11 cellular contexts compared by ENCODE assay signal in genomic region chr11:108559340-108559739, GRCh38. TPM values are rescaled to one million over a fixed set of nuclear protein-coding genes. Genes with fewer than 3 reads are reported as not detected.
DNase-seq lines count a peak whose midpoint lies in the region; ATAC-seq, FAIRE-seq and TF ChIP-seq lines count a peak whose summit lies in the region.
"Had no signal": no experiment of that assay in that cellular context is flagged by ENCODE, and none has a peak within 500 bp of the region (broad histone marks: within the 10 kb centered on the region; RNA-seq: fewer than 3 reads in every experiment).

No MANE protein-coding gene starts in this region.

- H2BK15ac ChIP-seq in mesenchymal stem cell (ENCODE audit: low read depth, poor library complexity, severe bottlenecking): no peak overlapping the region

- H4K91ac ChIP-seq in mesenchymal stem cell (ENCODE audit: low read length): no peak overlapping the region

- H4K8ac ChIP-seq in mesenchymal stem cell (ENCODE audit: low read length): no peak overlapping the region

- no peaks in the 10 kb centered on the region for H3K79me1 ChIP-seq in mesenchymal stem cell (replicated peaks; ENCODE audit: low read length, poor library complexity, severe bottlenecking)

- intact Hi-C loops in CD4-positive, alpha-beta T cell (cut with DNase I, micrococcal nuclease): loop anchor here in 1 of 2 experiments (1.0 kb wide), 1 partner anchor 34 kb away; the partner anchor contains the start of gene EXPH5
- intact Hi-C loops in OCI-LY7 (cut with micrococcal nuclease; ENCODE audit: unreplicated experiment): no loop called here
- intact Hi-C loops in colonic mucosa (cut with DNase I): no loop called here

- no peak overlapping the region for H3K23ac ChIP-seq in mesenchymal stem cell (ENCODE audit: low read length in 2 of 2)

- H3K79me2 ChIP-seq in OCI-LY7 (ENCODE audit: insufficient read depth, low read depth, low read length): no peaks in the 10 kb centered on the region

- H3K9ac ChIP-seq in mesenchymal stem cell (ENCODE audit: low read length) (no peak overlapping the region), colonic mucosa (ENCODE audit: low read depth in 2 of 2, low read length in 2 of 2) (no peak overlapping the region)

- no peak overlapping the region for H3K4me2 ChIP-seq in mesenchymal stem cell (ENCODE audit: low read length, poor library complexity, severe bottlenecking)
- no peak overlapping the region for H3K4me2 ChIP-seq in OCI-LY7 (ENCODE audit: low read length)

- H3K4me3 Mint-ChIP-seq in CD4-positive, alpha-beta T cell: no peak overlapping the region

- H3K27me3 Mint-ChIP-seq in CD4-positive, alpha-beta T cell: no peaks in the 10 kb centered on the region

- no peak overlapping the region for H2BK5ac ChIP-seq in mesenchymal stem cell (ENCODE audit: low read depth, low read length, poor library complexity, severe bottlenecking)

- H2BK120ac ChIP-seq in mesenchymal stem cell (ENCODE audit: low read depth, low read length): no peak overlapping the region

- peak overlapping the region; percentile 2 for H3K27ac Mint-ChIP-seq in CD4-positive, alpha-beta T cell

- H3K9me2 ChIP-seq in OCI-LY7 (ENCODE audit: insufficient read depth, low read length): no peaks in the 10 kb centered on the region

- H3K4me1 ChIP-seq in mesenchymal stem cell (ENCODE audit: control insufficient read depth, insufficient read depth, low read depth, low read length): peaks cover 13% of the 10 kb centered on the region
- H3K4me1 ChIP-seq in OCI-LY7 (ENCODE audit: insufficient read depth, low read length, poor library complexity, severe bottlenecking): no peaks in the 10 kb centered on the region
- H3K4me1 ChIP-seq in colonic mucosa: no peaks in the 10 kb centered on the region
- H3K4me1 ChIP-seq: body of pancreas had no signal

- H2AFZ ChIP-seq in mesenchymal stem cell (ENCODE audit: low read depth, low read length) (no peak overlapping the region), OCI-LY7 (ENCODE audit: low read length) (no peak overlapping the region)

- POLR2A ChIA-PET in CD4-positive, alpha-beta T cell (lab: Charles Lee): no interaction called here
- POLR2A ChIA-PET in OCI-LY7 (lab: Charles Lee): no interaction called here

- H3K4me3 ChIP-seq in astrocyte of the spinal cord (ENCODE audit: low read depth, low read length) (no peak overlapping the region), mesenchymal stem cell (ENCODE audit: insufficient read depth in 1 of 2, low read depth in 1 of 2, low read length in 2 of 2) (no peak overlapping the region), OCI-LY7 (ENCODE audit: low read depth, low read length, poor library complexity, severe bottlenecking) (no peak overlapping the region), colonic mucosa (no peak overlapping the region)
- H3K4me3 ChIP-seq: body of pancreas had no signal

- no peak for TF ChIP-seq CTCF in CD4-positive, alpha-beta T cell (IDR thresholded peaks at IDR 0.05)
- no peak for TF ChIP-seq CTCF in astrocyte of the spinal cord (IDR thresholded peaks at IDR 0.05; ENCODE audit: low read depth, low read length)
- TF ChIP-seq CTCF in OCI-LY7 (conservative IDR thresholded peaks at IDR 0.05; ENCODE audit: low read length): no peak
- TF ChIP-seq CTCF in colonic mucosa (IDR thresholded peaks at IDR 0.05): no peak

- no peaks in the 10 kb centered on the region for H3K9me3 ChIP-seq in CD4-positive, alpha-beta T cell (ENCODE audit: control insufficient read depth, low read length)
- H3K9me3 ChIP-seq in mesenchymal stem cell (ENCODE audit: control insufficient read depth, low read length) (no peaks in the 10 kb centered on the region), OCI-LY7 (ENCODE audit: low read length) (no peaks in the 10 kb centered on the region), colonic mucosa (no peaks in the 10 kb centered on the region)
- H3K9me3 ChIP-seq: body of pancreas had no signal

- no peaks in the 10 kb centered on the region for H3K36me3 Mint-ChIP-seq in CD4-positive, alpha-beta T cell (ENCODE audit: low read depth)

- no peak for DNase-seq in CD4-positive, alpha-beta T cell
- DNase-seq in HTR-8/SVneo (ENCODE audit: insufficient read length, low spot score) (peak; percentile 29), astrocyte of the spinal cord (ENCODE audit: low read depth, low spot score) (peak; percentile 82), mesenchymal stem cell (peak; percentile 16), NCI-H187 (lab: John Stamatoyannopoulos, UW) (no peak), OCI-LY7 (ENCODE audit: low spot score) (no peak), colonic mucosa (no peak)
- DNase-seq: body of pancreas, NCI-H748 treated with DMSO at 0.1 percent for 48 hours, SIG-M5 had no signal

- FAIRE-seq in HTR-8/SVneo (lab: Jason Lieb, UNC): no peak

- H2BK12ac ChIP-seq in mesenchymal stem cell (ENCODE audit: low read length in 2 of 2): no peak overlapping the region

- H3K36me3 ChIP-seq in mesenchymal stem cell (ENCODE audit: control insufficient read depth in 1 of 2, insufficient read depth in 2 of 2, low read depth in 1 of 2, low read length in 2 of 2): no peaks in the 10 kb centered on the region
- no peaks in the 10 kb centered on the region for H3K36me3 ChIP-seq in OCI-LY7 (ENCODE audit: insufficient read depth, low read length)
- H3K36me3 ChIP-seq in colonic mucosa: no peaks in the 10 kb centered on the region

- no peaks in the 10 kb centered on the region for H4K20me1 ChIP-seq in OCI-LY7 (ENCODE audit: insufficient read depth, low read length)

- H3K18ac ChIP-seq in mesenchymal stem cell (ENCODE audit: low read depth in 1 of 2, low read length in 2 of 2): no peak overlapping the region

- in situ Hi-C loops in astrocyte of the spinal cord (cut with HindIII; ENCODE audit: low sequenced_read_pairs): no loop called here

- no peak overlapping the region for H3K4ac ChIP-seq in mesenchymal stem cell (ENCODE audit: low read depth in 1 of 2, low read length in 2 of 2)

- no peaks in the 10 kb centered on the region for H3K27me3 ChIP-seq in CD4-positive, alpha-beta T cell (ENCODE audit: control insufficient read depth, insufficient read depth, low read length)
- H3K27me3 ChIP-seq in mesenchymal stem cell (ENCODE audit: control insufficient read depth in 1 of 2, insufficient read depth in 1 of 2, low read length in 2 of 2) (no peaks in the 10 kb centered on the region), colonic mucosa (no peaks in the 10 kb centered on the region)
- H3K27me3 ChIP-seq: body of pancreas had no signal

- BruUV-seq in OCI-LY7 (replicated peaks; lab: Mats Ljungman, UMichigan): no TSS peak

- 90% methylated on average over 1 of the region's 2 CpGs for WGBS in mesenchymal stem cell

- no peak overlapping the region for H2AK5ac ChIP-seq in mesenchymal stem cell (ENCODE audit: low read length, severe bottlenecking)

- no peak overlapping the region for H3K14ac ChIP-seq in mesenchymal stem cell (ENCODE audit: low read length in 2 of 2)

- CTCF ChIA-PET in CD4-positive, alpha-beta T cell (lab: Charles Lee): no interaction called here
- CTCF ChIA-PET in OCI-LY7 (lab: Charles Lee; ENCODE audit: unreplicated experiment): no interaction called here

- ATAC-seq in CD4-positive, alpha-beta T cell (ENCODE audit: poor library complexity): peak; percentile 85
- no peak for ATAC-seq in GM21381 (IDR thresholded peaks at IDR 0.05; ENCODE audit: unreplicated experiment)
- ATAC-seq: body of pancreas had no signal

- peaks cover 24% of the 10 kb centered on the region for H3K4me1 Mint-ChIP-seq in CD4-positive, alpha-beta T cell (ENCODE audit: low read depth)

- H3K27ac ChIP-seq in CD4-positive, alpha-beta T cell (ENCODE audit: low read depth, low read length): no peak overlapping the region
- H3K27ac ChIP-seq in mesenchymal stem cell (ENCODE audit: low read length, poor library complexity, severe bottlenecking): peak overlapping the region; percentile 58
- H3K27ac ChIP-seq in OCI-LY7 (ENCODE audit: low read depth, low read length, poor library complexity, severe bottlenecking): no peak overlapping the region
- no peak overlapping the region for H3K27ac ChIP-seq in colonic mucosa
- H3K27ac ChIP-seq: body of pancreas had no signal

- no peaks in the 10 kb centered on the region for H3K9me3 Mint-ChIP-seq in CD4-positive, alpha-beta T cell

RNA-seq across cellular contexts. Expression of gene EXPH5, which starts 34.2 kb away (rescaled TPM):
- total RNA-seq in CD4-positive, alpha-beta T cell: 1 to 10 TPM; 2.0 to 3.7 TPM
- 0.06 TPM for polyA plus RNA-seq in mesenchymal stem cell (2013, experiment 1 of 2)
- 0.07 TPM for polyA plus RNA-seq in mesenchymal stem cell (2013, experiment 2 of 2)
- total RNA-seq in OCI-LY7 (2014; rRNA removed; shearing (Covaris generic)): 0.05 TPM in 1 of 2 replicates, not detected in the other
- not detected in 2 replicates for total RNA-seq in OCI-LY7 (2022)
- total RNA-seq in colonic mucosa: 10 to 100 TPM; 32.2 to 41.8 TPM

Comparison
In these comparisons a context has a peak if more than half of its experiments do, and no peak if none do; other contexts are left out.
1. DNase-seq: peak in HTR-8/SVneo (single experiment), astrocyte of the spinal cord (single experiment) and mesenchymal stem cell (single experiment); none in CD4-positive, alpha-beta T cell (0 of 10), NCI-H187 (0 of 2), OCI-LY7 (single experiment) and colonic mucosa (single experiment).
2. RNA of gene EXPH5, which starts 34.2 kb away (total RNA-seq): 32.2 to 41.8 TPM in colonic mucosa; 2.0 to 3.7 TPM in CD4-positive, alpha-beta T cell and 0.05 TPM in OCI-LY7; every median in the first group is over 4 times any median in the second.